ENCODE assay signal across 9 cellular contexts in genomic region chr3:40317061-40317676, GRCh38. TPM values are rescaled to one million over a fixed set of nuclear protein-coding genes. Genes with fewer than 3 reads are reported as not detected.
A peak's percentile ranks its signal among the peaks of the same experiment; 100 is the strongest.
DNase-seq lines count a peak whose midpoint lies in the region; ATAC-seq and TF ChIP-seq lines count a peak whose summit lies in the region.
"Had no signal": no experiment of that assay in that cellular context is flagged by ENCODE, and none has a peak within 500 bp of the region (broad histone marks: within the 10 kb centered on the region; RNA-seq: fewer than 3 reads in every experiment).

No MANE protein-coding gene starts in this region.

- peak; percentile 67 to 76 for TF ChIP-seq CTCF in Caco-2 (IDR thresholded peaks at IDR 0.05; ENCODE audit: insufficient read depth in 1 of 2, low read depth in 1 of 2, low read length in 1 of 2, severe bottlenecking in 1 of 2, unreplicated experiment in 1 of 2)
- TF ChIP-seq CTCF in foreskin fibroblast (IDR thresholded peaks at IDR 0.05; ENCODE audit: low read depth, low read length) = peak; percentile 72

- POLR2A ChIA-PET in Caco-2 (lab: Charles Lee) = interaction anchor here (0.5 kb wide), 1 partner anchor 123 kb away, joined by 3 read pairs; no protein-coding TSS in a partner anchor
- POLR2A ChIA-PET in activated CD4-positive, alpha-beta memory T cell treated with anti-CD3 and anti-CD28 coated beads, Interleukin-2, amount 10 ng/mL, durations not matched to agents 7 days and 5 days (lab: Charles Lee) = no interaction called here

- CTCF ChIA-PET in Caco-2 (lab: Charles Lee) = interaction anchor here (0.7 to 2.5 kb wide), 3 partner anchors 8 to 129 kb away, joined by 3 to 14 read pairs (median 3); no protein-coding TSS in a partner anchor
- CTCF ChIA-PET in activated CD4-positive, alpha-beta memory T cell treated with anti-CD3 and anti-CD28 coated beads, Interleukin-2, amount 10 ng/mL, durations not matched to agents 7 days and 5 days (lab: Charles Lee) = interaction anchor here (0.6 to 3.4 kb wide), 13 partner anchors 9 to 902 kb away, joined by 3 to 80 read pairs (median 3); no protein-coding TSS in a partner anchor

- intact Hi-C loops in Caco-2 (cut with micrococcal nuclease; ENCODE audit: unreplicated experiment) = loop anchor here (1.0 kb wide), 1 partner anchor 125 kb away; no protein-coding TSS in a partner anchor

- peak; percentile 71 for ATAC-seq in GM18870 (IDR thresholded peaks at IDR 0.05; ENCODE audit: unreplicated experiment)
- peak; percentile 79 for ATAC-seq in HG03175 (IDR thresholded peaks at IDR 0.05; ENCODE audit: unreplicated experiment)
- no peak for ATAC-seq in HG03139 (IDR thresholded peaks at IDR 0.05; ENCODE audit: unreplicated experiment)

- H3K4me3 Mint-ChIP-seq in Caco-2 (ENCODE audit: unreplicated experiment) = no peak overlapping the region
- no peak overlapping the region for H3K4me3 Mint-ChIP-seq in activated CD4-positive, alpha-beta memory T cell treated with anti-CD3 and anti-CD28 coated beads, Interleukin-2, amount 10 ng/mL, durations not matched to agents 7 days and 5 days
- H3K4me3 Mint-ChIP-seq: stimulated activated naive CD8-positive, alpha-beta T cell treated with anti-CD3 and anti-CD28 coated beads, Interleukin-15, Interleukin-2, amounts not matched to agents 100 ng/mL and 50 ng/mL, for 24 hours had no signal

- BruUV-seq in Caco-2 (replicated peaks; lab: Mats Ljungman, UMichigan) = no TSS peak

- H3K4me1 Mint-ChIP-seq in Caco-2 (ENCODE audit: low read depth, unreplicated experiment) = peaks cover 9% of the 10 kb centered on the region
- H3K4me1 Mint-ChIP-seq in activated CD4-positive, alpha-beta memory T cell treated with anti-CD3 and anti-CD28 coated beads, Interleukin-2, amount 10 ng/mL, durations not matched to agents 7 days and 5 days = peaks cover 8% of the 10 kb centered on the region

- H3K4me1 ChIP-seq in Caco-2 = peaks cover 11% of the 10 kb centered on the region

- H3K27ac Mint-ChIP-seq in Caco-2 (ENCODE audit: unreplicated experiment) = no peak overlapping the region
- H3K27ac Mint-ChIP-seq in activated CD4-positive, alpha-beta memory T cell treated with anti-CD3 and anti-CD28 coated beads, Interleukin-2, amount 10 ng/mL, durations not matched to agents 7 days and 5 days = no peak overlapping the region
- H3K27ac Mint-ChIP-seq: stimulated activated naive CD8-positive, alpha-beta T cell treated with anti-CD3 and anti-CD28 coated beads, Interleukin-15, Interleukin-2, amounts not matched to agents 100 ng/mL and 50 ng/mL, for 24 hours had no signal

- peaks cover 8% of the 10 kb centered on the region for H3K36me3 Mint-ChIP-seq in Caco-2 (ENCODE audit: insufficient read depth, unreplicated experiment)
- peaks cover 21% of the 10 kb centered on the region for H3K36me3 Mint-ChIP-seq in activated CD4-positive, alpha-beta memory T cell treated with anti-CD3 and anti-CD28 coated beads, Interleukin-2, amount 10 ng/mL, durations not matched to agents 7 days and 5 days (ENCODE audit: low read depth)

- H3K9me3 ChIP-seq in Caco-2 = no peaks in the 10 kb centered on the region

- no peaks in the 10 kb centered on the region for H3K27me3 ChIP-seq in Caco-2 (replicated peaks; ENCODE audit: control insufficient read depth, insufficient read depth, low read length)

- no peaks in the 10 kb centered on the region for H3K9me3 Mint-ChIP-seq in Caco-2 (ENCODE audit: unreplicated experiment)
- no peaks in the 10 kb centered on the region for H3K9me3 Mint-ChIP-seq in activated CD4-positive, alpha-beta memory T cell treated with anti-CD3 and anti-CD28 coated beads, Interleukin-2, amount 10 ng/mL, durations not matched to agents 7 days and 5 days
- H3K9me3 Mint-ChIP-seq: stimulated activated naive CD8-positive, alpha-beta T cell treated with anti-CD3 and anti-CD28 coated beads, Interleukin-15, Interleukin-2, amounts not matched to agents 100 ng/mL and 50 ng/mL, for 24 hours had no signal

- H3K27me3 Mint-ChIP-seq in Caco-2 (ENCODE audit: insufficient read depth, unreplicated experiment) = peaks cover 2% of the 10 kb centered on the region
- no peaks in the 10 kb centered on the region for H3K27me3 Mint-ChIP-seq in activated CD4-positive, alpha-beta memory T cell treated with anti-CD3 and anti-CD28 coated beads, Interleukin-2, amount 10 ng/mL, durations not matched to agents 7 days and 5 days
- H3K27me3 Mint-ChIP-seq: stimulated activated naive CD8-positive, alpha-beta T cell treated with anti-CD3 and anti-CD28 coated beads, Interleukin-15, Interleukin-2, amounts not matched to agents 100 ng/mL and 50 ng/mL, for 24 hours had no signal

- peak; percentile 40 to 57 for DNase-seq in Caco-2
- DNase-seq in NCI-H526 treated with DMSO at 0.1 percent for 48 hours (lab: John Stamatoyannopoulos, UW) = peak; percentile 91
- DNase-seq in activated CD4-positive, alpha-beta memory T cell treated with anti-CD3 and anti-CD28 coated beads, Interleukin-2, amount 10 ng/mL, durations not matched to agents 7 days and 5 days = peak; percentile 43
- peak; percentile 56 to 85 for DNase-seq in foreskin fibroblast
- peak; percentile 82 for DNase-seq in pons (ENCODE audit: low spot score)

- no peaks in the 10 kb centered on the region; the same call in 1 of the 2 replicates for H3K36me3 ChIP-seq in Caco-2 (ENCODE audit: control insufficient read depth, insufficient read depth, low read length)

- H3K4me3 ChIP-seq in Caco-2 (ENCODE audit: low read depth, low read length) (no peak overlapping the region), foreskin fibroblast (ENCODE audit: low read depth in 1 of 2, low read length in 2 of 2) (no peak overlapping the region)

RNA-seq across cellular contexts. Expression of gene EIF1B, which starts 7.7 kb away (rescaled TPM):
- total RNA-seq in Caco-2 (2022) = 45.8 and 47.3 TPM in 2 replicates
- 10 to 100 TPM; 39.2 to 41.9 TPM for total RNA-seq in activated CD4-positive, alpha-beta memory T cell treated with anti-CD3 and anti-CD28 coated beads, Interleukin-2, amount 10 ng/mL, durations not matched to agents 7 days and 5 days
